24 cellular contexts compared by ENCODE assay signal in genomic region chr7:135825406-135825805, GRCh38.
"Had no signal": no experiment of that assay in that cellular context is flagged by ENCODE, and none has a peak within 500 bp of the region (broad histone marks: within the 10 kb centered on the region; RNA-seq: fewer than 3 reads in every experiment).

No MANE protein-coding gene starts in this region.

- DNase-seq: activated B cell treated with CpG ODN at 0.5 μM for 24 hours; activated CD4-positive, alpha-beta T cell treated with anti-CD3 and anti-CD28 coated beads for 36 hours; activated CD4-positive, alpha-beta T cell treated with anti-CD3 and anti-CD28 coated beads, Interleukin-2, amount 50 U/mL, for 4 hours; activated CD8-positive, alpha-beta memory T cell treated with anti-CD3 and anti-CD28 coated beads, Interleukin-2, amount 50 U/mL, for 48 hours; activated naive CD4-positive, alpha-beta T cell treated with Interleukin-2 at 50 U/mL for 16 hours; activated naive CD8-positive, alpha-beta T cell treated with anti-CD3 and anti-CD28 coated beads for 36 hours; activated T-cell treated with anti-CD3 and anti-CD28 coated beads, Interleukin-2, amount 50 U/mL, for 4 hours; colonic mucosa; esophagus squamous epithelium; heart left ventricle; lower lobe of right lung; naive B cell; small intestine; stimulated activated CD4-positive, alpha-beta T cell treated with anti-CD3 and anti-CD28 coated beads, Interleukin-2, amount 100 ng/mL, for 24 hours; stimulated activated naive CD8-positive, alpha-beta T cell treated with anti-CD3 and anti-CD28 coated beads, Interleukin-15, amount 100 ng/mL, for 72 hours; T1000 had no signal

- H3K4me1 Mint-ChIP-seq: activated B cell treated with CpG ODN at 0.5 μM for 24 hours; activated CD4-positive, alpha-beta T cell treated with anti-CD3 and anti-CD28 coated beads for 36 hours; activated naive CD8-positive, alpha-beta T cell treated with anti-CD3 and anti-CD28 coated beads for 36 hours; neural crest cell; stimulated activated naive CD8-positive, alpha-beta T cell treated with anti-CD3 and anti-CD28 coated beads, Interleukin-15, amount 100 ng/mL, for 72 hours had no signal

- H3K36me3 ChIP-seq: colonic mucosa, esophagus squamous epithelium, gastroesophageal sphincter, heart left ventricle, lower lobe of right lung, tibial nerve had no signal

- H3K9me3 Mint-ChIP-seq: activated B cell treated with CpG ODN at 0.5 μM for 24 hours; activated naive CD8-positive, alpha-beta T cell treated with anti-CD3 and anti-CD28 coated beads for 36 hours; activated T-cell treated with anti-CD3 and anti-CD28 coated beads, Interleukin-2, amount 50 U/mL, for 4 hours; central memory CD8-positive, alpha-beta T cell; naive B cell; neural crest cell; stimulated activated effector memory CD8-positive, alpha-beta T cell treated with anti-CD3 and anti-CD28 coated beads, Interleukin-12 subunit alpha, Interleukin-12 subunit beta, amount 100 ng/mL, for 72 hours; stimulated activated naive CD8-positive, alpha-beta T cell treated with anti-CD3 and anti-CD28 coated beads, Interleukin-15, amount 100 ng/mL, for 72 hours had no signal

- H3K9me3 ChIP-seq: colonic mucosa, esophagus squamous epithelium, gastroesophageal sphincter, heart left ventricle, lower lobe of right lung, tibial nerve had no signal

- H3K27ac Mint-ChIP-seq: activated B cell treated with CpG ODN at 0.5 μM for 24 hours; activated CD4-positive, alpha-beta T cell treated with anti-CD3 and anti-CD28 coated beads for 36 hours; activated naive CD8-positive, alpha-beta T cell treated with anti-CD3 and anti-CD28 coated beads for 36 hours; naive B cell; stimulated activated effector memory CD8-positive, alpha-beta T cell treated with anti-CD3 and anti-CD28 coated beads, Interleukin-12 subunit alpha, Interleukin-12 subunit beta, amount 100 ng/mL, for 72 hours; stimulated activated naive CD8-positive, alpha-beta T cell treated with anti-CD3 and anti-CD28 coated beads, Interleukin-15, amount 100 ng/mL, for 72 hours had no signal

- H3K27me3 ChIP-seq: colonic mucosa, esophagus squamous epithelium, gastroesophageal sphincter, heart left ventricle, tibial nerve had no signal

- H3K4me1 ChIP-seq: colonic mucosa, gastroesophageal sphincter, lower lobe of right lung, tibial nerve had no signal

- ATAC-seq: activated CD4-positive, alpha-beta T cell treated with anti-CD3 and anti-CD28 coated beads for 36 hours; activated T-cell treated with anti-CD3 and anti-CD28 coated beads, Interleukin-2, amount 50 U/mL, for 4 hours; gastroesophageal sphincter; heart left ventricle; left lobe of liver; lower lobe of right lung; sciatic nerve; stimulated activated effector memory CD8-positive, alpha-beta T cell treated with anti-CD3 and anti-CD28 coated beads, Interleukin-12 subunit alpha, Interleukin-12 subunit beta, amount 100 ng/mL, for 72 hours; stimulated activated naive CD8-positive, alpha-beta T cell treated with anti-CD3 and anti-CD28 coated beads, Interleukin-15, amount 100 ng/mL, for 72 hours had no signal

- H3K4me3 ChIP-seq: colonic mucosa, esophagus squamous epithelium, gastroesophageal sphincter, heart left ventricle, lower lobe of right lung, tibial nerve had no signal

- H3K36me3 Mint-ChIP-seq: activated naive CD8-positive, alpha-beta T cell treated with anti-CD3 and anti-CD28 coated beads for 36 hours; naive B cell; stimulated activated effector memory CD8-positive, alpha-beta T cell treated with anti-CD3 and anti-CD28 coated beads, Interleukin-12 subunit alpha, Interleukin-12 subunit beta, amount 100 ng/mL, for 72 hours had no signal

- H3K27ac ChIP-seq: colonic mucosa, esophagus squamous epithelium, gastroesophageal sphincter, heart left ventricle, lower lobe of right lung, tibial nerve had no signal

- H3K27me3 Mint-ChIP-seq: activated CD4-positive, alpha-beta T cell treated with anti-CD3 and anti-CD28 coated beads for 36 hours; activated naive CD8-positive, alpha-beta T cell treated with anti-CD3 and anti-CD28 coated beads for 36 hours; stimulated activated naive CD8-positive, alpha-beta T cell treated with anti-CD3 and anti-CD28 coated beads, Interleukin-15, amount 100 ng/mL, for 72 hours had no signal

- H3K4me3 Mint-ChIP-seq: activated B cell treated with CpG ODN at 0.5 μM for 24 hours; activated CD4-positive, alpha-beta T cell treated with anti-CD3 and anti-CD28 coated beads for 36 hours; activated naive CD8-positive, alpha-beta T cell treated with anti-CD3 and anti-CD28 coated beads for 36 hours; activated T-cell treated with anti-CD3 and anti-CD28 coated beads, Interleukin-2, amount 50 U/mL, for 4 hours; central memory CD8-positive, alpha-beta T cell; naive B cell; neural crest cell; stimulated activated effector memory CD8-positive, alpha-beta T cell treated with anti-CD3 and anti-CD28 coated beads, Interleukin-12 subunit alpha, Interleukin-12 subunit beta, amount 100 ng/mL, for 72 hours; stimulated activated naive CD8-positive, alpha-beta T cell treated with anti-CD3 and anti-CD28 coated beads, Interleukin-15, amount 100 ng/mL, for 72 hours had no signal

- FAIRE-seq: astrocyte, small intestine had no signal
